ENCODE assay signal across 19 cellular contexts in genomic region chr9:131100445-131100844, GRCh38. TPM values are rescaled to one million over a fixed set of nuclear protein-coding genes. Genes with fewer than 3 reads are reported as not detected.
DNase-seq lines count a peak whose midpoint lies in the region; ATAC-seq and TF ChIP-seq lines count a peak whose summit lies in the region.
"Had no signal": no experiment of that assay in that cellular context is flagged by ENCODE, and none has a peak within 500 bp of the region (broad histone marks: within the 10 kb centered on the region; RNA-seq: fewer than 3 reads in every experiment).

No MANE protein-coding gene starts in this region.

- H3K4me1 ChIP-seq in HUES6 (ENCODE audit: control insufficient read depth, insufficient read depth, low read length), result peaks cover 43% of the 10 kb centered on the region
- H3K4me1 ChIP-seq in tibial artery, result peaks cover 0 to 72% (median 51%) of the 10 kb centered on the region in 4 donors

- CTCF ChIA-PET in activated CD8-positive, alpha-beta T cell treated with anti-CD3 and anti-CD28 coated beads for 36 hours (lab: Charles Lee), result interaction anchor here (0.7 to 1.4 kb wide), 3 partner anchors 43 to 62 kb away, joined by 3 to 6 read pairs (median 4); no protein-coding TSS in a partner anchor

- no peaks in the 10 kb centered on the region for H3K36me3 Mint-ChIP-seq in chondrocyte (ENCODE audit: low read depth)
- H3K36me3 Mint-ChIP-seq in activated CD8-positive, alpha-beta T cell treated with anti-CD3 and anti-CD28 coated beads for 36 hours (ENCODE audit: low read depth), result no peaks in the 10 kb centered on the region
- H3K36me3 Mint-ChIP-seq: activated CD4-positive, alpha-beta memory T cell treated with anti-CD3 and anti-CD28 coated beads for 36 hours; activated naive CD8-positive, alpha-beta T cell treated with anti-CD3 and anti-CD28 coated beads, Interleukin-2, amount 10 ng/mL, durations not matched to agents 7 days and 5 days had no signal

- peak overlapping the region; percentile 16 for H3K4me3 Mint-ChIP-seq in chondrocyte (ENCODE audit: unreplicated experiment)
- H3K4me3 Mint-ChIP-seq in activated CD8-positive, alpha-beta T cell treated with anti-CD3 and anti-CD28 coated beads for 36 hours, result no peak overlapping the region
- H3K4me3 Mint-ChIP-seq: activated CD4-positive, alpha-beta memory T cell treated with anti-CD3 and anti-CD28 coated beads for 36 hours; activated naive CD8-positive, alpha-beta T cell treated with anti-CD3 and anti-CD28 coated beads, Interleukin-2, amount 10 ng/mL, durations not matched to agents 7 days and 5 days; activated T-helper 1 cell treated with anti-CD3 and anti-CD28 coated beads, Interleukin-12 subunit alpha, Interleukin-12 subunit beta, Interleukin-2, Interleukin-4 antibody, amounts not matched to agents 30 ng/mL and 10 ng/mL and 1 ng/mL, durations not matched to agents 14 hours and 24 hours and 36 hours had no signal

- no peak for ATAC-seq in GM19035 (IDR thresholded peaks at IDR 0.05; ENCODE audit: unreplicated experiment)
- ATAC-seq in activated CD8-positive, alpha-beta T cell treated with anti-CD3 and anti-CD28 coated beads for 36 hours, result no peak

- H3K27ac Mint-ChIP-seq in chondrocyte (ENCODE audit: unreplicated experiment), result peak overlapping the region; percentile 91
- H3K27ac Mint-ChIP-seq in activated CD8-positive, alpha-beta T cell treated with anti-CD3 and anti-CD28 coated beads for 36 hours, result no peak overlapping the region
- H3K27ac Mint-ChIP-seq: activated CD4-positive, alpha-beta memory T cell treated with anti-CD3 and anti-CD28 coated beads for 36 hours; activated naive CD8-positive, alpha-beta T cell treated with anti-CD3 and anti-CD28 coated beads, Interleukin-2, amount 10 ng/mL, durations not matched to agents 7 days and 5 days; activated T-helper 1 cell treated with anti-CD3 and anti-CD28 coated beads, Interleukin-12 subunit alpha, Interleukin-12 subunit beta, Interleukin-2, Interleukin-4 antibody, amounts not matched to agents 30 ng/mL and 10 ng/mL and 1 ng/mL, durations not matched to agents 14 hours and 24 hours and 36 hours had no signal

- DNase-seq in chondrocyte (ENCODE audit: low spot score) (no peak), myocyte (ENCODE audit: low read depth) (peak; percentile 57), tibial artery (peak in 1 of 2 donors; percentile 75), KBM-7 (no peak)
- no peak for DNase-seq in activated CD8-positive, alpha-beta T cell treated with anti-CD3 and anti-CD28 coated beads for 36 hours
- DNase-seq: activated CD4-positive, alpha-beta memory T cell treated with anti-CD3 and anti-CD28 coated beads for 36 hours; activated naive CD8-positive, alpha-beta T cell treated with anti-CD3 and anti-CD28 coated beads, Interleukin-2, amount 10 ng/mL, durations not matched to agents 7 days and 5 days; caudate nucleus; KG1; NCI-H1092 treated with DMSO at 0.1 percent for 48 hours; NCI-H2107; NCI-H526 treated with DMSO at 0.1 percent for 48 hours; occipital lobe; stimulated activated CD4-positive, alpha-beta T cell treated with anti-CD3 and anti-CD28 coated beads, Interleukin-4, amount 100 ng/mL, for 24 hours; stimulated activated CD8-positive, alpha-beta memory T cell treated with anti-CD3 and anti-CD28 coated beads, Interleukin-4, amount 100 ng/mL, for 48 hours had no signal

- no peaks in the 10 kb centered on the region for H3K9me3 Mint-ChIP-seq in chondrocyte (ENCODE audit: low read depth)
- no peaks in the 10 kb centered on the region for H3K9me3 Mint-ChIP-seq in activated CD8-positive, alpha-beta T cell treated with anti-CD3 and anti-CD28 coated beads for 36 hours
- H3K9me3 Mint-ChIP-seq: activated CD4-positive, alpha-beta memory T cell treated with anti-CD3 and anti-CD28 coated beads for 36 hours; activated naive CD8-positive, alpha-beta T cell treated with anti-CD3 and anti-CD28 coated beads, Interleukin-2, amount 10 ng/mL, durations not matched to agents 7 days and 5 days; activated T-helper 1 cell treated with anti-CD3 and anti-CD28 coated beads, Interleukin-12 subunit alpha, Interleukin-12 subunit beta, Interleukin-2, Interleukin-4 antibody, amounts not matched to agents 30 ng/mL and 10 ng/mL and 1 ng/mL, durations not matched to agents 14 hours and 24 hours and 36 hours had no signal

- H3K9me3 ChIP-seq in HUES6 (ENCODE audit: control insufficient read depth, insufficient read depth, low read depth, low read length), result no peaks in the 10 kb centered on the region
- no peaks in the 10 kb centered on the region for H3K9me3 ChIP-seq in tibial artery
- H3K9me3 ChIP-seq: suprapubic skin had no signal

- H3K9ac ChIP-seq in HUES6 (ENCODE audit: low read length), result peak overlapping the region; percentile 38

- H3K27ac ChIP-seq in HUES6 (ENCODE audit: low read depth, low read length) (peak overlapping the region; percentile 24; the same call in 1 of the 2 replicates), tibial artery (peak overlapping the region; percentile 81 to 83)
- H3K27ac ChIP-seq: suprapubic skin had no signal

- H3K27me3 Mint-ChIP-seq in chondrocyte (ENCODE audit: low read depth), result peaks cover 3% of the 10 kb centered on the region
- H3K27me3 Mint-ChIP-seq in activated CD8-positive, alpha-beta T cell treated with anti-CD3 and anti-CD28 coated beads for 36 hours, result peaks cover 19% of the 10 kb centered on the region

- in situ Hi-C loops in KBM-7 (cut with MboI; ENCODE audit: low pct_unique_long_range_greater_than_20kb, low sequenced_read_pairs), result no loop called here

- POLR2A ChIA-PET in activated CD8-positive, alpha-beta T cell treated with anti-CD3 and anti-CD28 coated beads for 36 hours (lab: Charles Lee), result no interaction called here

- peaks cover 19% of the 10 kb centered on the region for H3K36me3 ChIP-seq in HUES6 (ENCODE audit: control insufficient read depth, insufficient read depth, low read length)
- peaks cover 0 to 5% (median 0%) of the 10 kb centered on the region in 3 donors for H3K36me3 ChIP-seq in tibial artery
- H3K36me3 ChIP-seq: suprapubic skin had no signal

- peaks cover 45% of the 10 kb centered on the region for H3K4me1 Mint-ChIP-seq in chondrocyte (ENCODE audit: low read depth)
- H3K4me1 Mint-ChIP-seq in activated CD8-positive, alpha-beta T cell treated with anti-CD3 and anti-CD28 coated beads for 36 hours (ENCODE audit: low read depth), result peaks cover 3% of the 10 kb centered on the region

- intact Hi-C loops in tibial artery (cut with DNase I; ENCODE audit: low total_unique reads), result no loop called here
- intact Hi-C loops in activated CD8-positive, alpha-beta T cell treated with anti-CD3 and anti-CD28 coated beads for 36 hours (cut with micrococcal nuclease), result no loop called here

- 0 out of 2 replicates have a peak, but pooled peaks cover 5% of the 10 kb centered on the region for H3K27me3 ChIP-seq in HUES6 (ENCODE audit: control insufficient read depth, insufficient read depth, low read length)
- peaks cover 0 to 3% of the 10 kb centered on the region in 2 donors for H3K27me3 ChIP-seq in tibial artery

- no peak overlapping the region for H3K4me3 ChIP-seq in HUES6 (ENCODE audit: low read depth, low read length)
- peak overlapping the region; percentile 9 to 37 for H3K4me3 ChIP-seq in tibial artery
- H3K4me3 ChIP-seq: suprapubic skin had no signal

- TF ChIP-seq CTCF in chondrocyte (IDR thresholded peaks at IDR 0.05) (no peak), tibial artery (IDR thresholded peaks at IDR 0.05) (no peak)
- TF ChIP-seq CTCF in activated CD8-positive, alpha-beta T cell treated with anti-CD3 and anti-CD28 coated beads for 36 hours (IDR thresholded peaks at IDR 0.05), result no peak

RNA-seq across cellular contexts. Expression of gene AIF1L, which starts 4.1 kb away (rescaled TPM):
- 4.1 to 33.1 TPM (median 30.1 TPM) in 3 replicates for total RNA-seq in chondrocyte
- 75.4 and 163 TPM in 2 replicates for total RNA-seq in myocyte
- 29.8 TPM for polyA plus RNA-seq in myocyte (2012)
- 1 to 10 TPM in 1 of 2 experiments, under 1 TPM in 1; 0.72 to 1.9 TPM for total RNA-seq in activated CD8-positive, alpha-beta T cell treated with anti-CD3 and anti-CD28 coated beads for 36 hours

RNA-seq across cellular contexts. Expression of gene NUP214, which starts 24.9 kb away (rescaled TPM):
- total RNA-seq in chondrocyte (32.6 to 48.3 TPM (median 36.0 TPM) in 3 replicates), myocyte (15.6 and 16.4 TPM in 2 replicates)
- polyA plus RNA-seq in myocyte (2012), result 18.2 TPM
- 10 to 100 TPM; 57.6 to 58.3 TPM for total RNA-seq in activated CD8-positive, alpha-beta T cell treated with anti-CD3 and anti-CD28 coated beads for 36 hours
